8 cellular contexts compared by ENCODE assay signal in the genomic region with DNA sequence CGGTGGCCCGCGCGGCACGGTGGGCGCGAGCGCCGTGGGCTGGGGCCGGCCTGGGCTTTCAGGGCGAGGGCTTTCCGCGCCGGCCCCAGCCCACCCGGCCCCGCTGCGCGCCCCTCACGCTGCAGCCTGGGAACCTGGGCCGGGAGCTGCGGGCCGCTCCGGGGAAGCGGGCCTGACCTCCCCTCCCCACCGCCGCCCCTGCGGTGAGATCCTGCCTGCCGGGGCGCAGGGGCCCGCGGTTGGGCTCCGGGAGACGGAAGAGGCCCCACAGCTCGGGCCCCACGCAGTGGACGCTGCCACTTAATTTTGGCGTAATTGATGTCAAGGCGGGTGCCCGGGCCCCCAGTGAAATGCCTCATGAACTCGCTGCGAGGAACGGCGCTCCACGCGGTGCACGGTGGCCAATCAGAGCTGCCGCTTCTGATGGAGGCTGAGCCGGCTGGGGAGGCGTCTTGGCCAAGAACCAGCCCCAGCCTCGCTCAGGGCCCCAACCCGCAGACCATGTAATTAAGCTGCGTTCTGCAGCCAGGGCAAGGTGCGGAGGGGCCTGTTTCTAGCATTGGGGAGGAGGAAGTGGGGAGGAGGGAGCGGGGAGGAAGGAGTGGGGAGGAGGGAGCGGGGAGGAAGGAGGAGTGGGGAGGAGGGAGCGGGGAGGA.
DNase-seq lines count a peak whose midpoint lies in the region; ATAC-seq and TF ChIP-seq lines count a peak whose summit lies in the region.

No MANE protein-coding gene starts in this region.

- TF ChIP-seq EP300 in neural cell (conservative IDR thresholded peaks at IDR 0.05; ENCODE audit: poor library complexity, severe bottlenecking) = no peak

- 0% methylated on average over 5 of the region's 56 CpGs; no CpG with 5 or more reads in 1 of the 2 donors for WGBS in esophagus squamous epithelium, 2 donors

- H3K27me3 ChIP-seq in esophagus squamous epithelium (peaks cover 0 to 46% (median 0%) of the 10 kb centered on the region in 4 donors), neural cell (ENCODE audit: insufficient read depth, low read depth, low read length) (peaks cover 35% of the 10 kb centered on the region)

- H3K9me2 ChIP-seq in neural cell (ENCODE audit: insufficient read depth, low read length) = no peaks in the 10 kb centered on the region

- TF ChIP-seq CTCF in AG09309 (IDR thresholded peaks at IDR 0.05; ENCODE audit: control insufficient read depth, insufficient read depth, low read depth, low read length, missing control alignments) = no peak
- TF ChIP-seq CTCF in esophagus squamous epithelium (IDR thresholded peaks at IDR 0.05) = no peak
- no peak for TF ChIP-seq CTCF in neural cell (IDR thresholded peaks at IDR 0.05; ENCODE audit: poor library complexity, severe bottlenecking)

- no peak for DNase-seq in AG09309 (ENCODE audit: low read depth)
- DNase-seq in activated CD8-positive, alpha-beta memory T cell treated with anti-CD3 and anti-CD28 coated beads for 24 hours = peak; percentile 85
- no peak for DNase-seq in esophagus squamous epithelium (lab: John Stamatoyannopoulos, UW)
- DNase-seq in stimulated activated naive CD8-positive, alpha-beta T cell treated with anti-CD3 and anti-CD28 coated beads, Interleukin-15, Interleukin-2, amounts not matched to agents 100 U/mL and 50 U/mL, for 24 hours = peak; percentile 75
- DNase-seq in NCI-H1092 treated with DMSO at 0.1 percent for 48 hours (lab: John Stamatoyannopoulos, UW) = no peak
- no peak for DNase-seq in NCI-H748 (lab: John Stamatoyannopoulos, UW; ENCODE audit: unreplicated experiment)

- TF ChIP-seq RAD21 in neural cell (conservative IDR thresholded peaks at IDR 0.05) = no peak

- intact Hi-C loops in esophagus squamous epithelium (cut with DNase I) = no loop called here

- peaks cover 4 to 24% (median 7%) of the 10 kb centered on the region in 3 donors for H3K4me1 ChIP-seq in esophagus squamous epithelium

- H3F3A ChIP-seq in neural cell (ENCODE audit: insufficient read depth, low read length, poor library complexity, severe bottlenecking) = no peaks in the 10 kb centered on the region

- no peaks in the 10 kb centered on the region for H4K20me1 ChIP-seq in neural cell (ENCODE audit: insufficient read depth)

- H3K27ac ChIP-seq in esophagus squamous epithelium (peak overlapping the region in 3 of 4 donors; percentile 40 to 79 (median 75)), neural cell (ENCODE audit: low read length) (no peak overlapping the region)

- H3K9me3 ChIP-seq in esophagus squamous epithelium (no peaks in the 10 kb centered on the region), neural cell (ENCODE audit: low read length) (no peaks in the 10 kb centered on the region)

- no peaks in the 10 kb centered on the region for H3K79me2 ChIP-seq in neural cell (replicated peaks; ENCODE audit: insufficient read depth, low read length)

- peak; percentile 7 for ATAC-seq in HG03280 (IDR thresholded peaks at IDR 0.05; ENCODE audit: unreplicated experiment)
- peak; percentile 56 for ATAC-seq in stimulated activated naive CD8-positive, alpha-beta T cell treated with anti-CD3 and anti-CD28 coated beads, Interleukin-15, Interleukin-2, amounts not matched to agents 100 U/mL and 50 U/mL, for 24 hours

- peak overlapping the region; percentile 42 for H3K9ac ChIP-seq in neural cell (ENCODE audit: low read length)

- H2AFZ ChIP-seq in neural cell (ENCODE audit: low read depth, low read length) = no peak overlapping the region

- H3K36me3 ChIP-seq in esophagus squamous epithelium (no peaks in the 10 kb centered on the region), neural cell (ENCODE audit: insufficient read depth, low read length) (no peaks in the 10 kb centered on the region)

- H3K4me3 ChIP-seq in AG09309 (ENCODE audit: control insufficient read depth, low read depth, low read length) = peak overlapping the region; percentile 22
- H3K4me3 ChIP-seq in esophagus squamous epithelium = peak overlapping the region; percentile 46 to 75 (median 60)
- peak overlapping the region; percentile 59 for H3K4me3 ChIP-seq in neural cell (ENCODE audit: low read length)

- no peak overlapping the region for H3K4me2 ChIP-seq in neural cell (ENCODE audit: low read length)

- no peak for TF ChIP-seq POLR2A in esophagus squamous epithelium (IDR thresholded peaks at IDR 0.05)

TF ChIP-seq in neural cell, 6 proteins besides CTCF, POLR2A, EP300 and RAD21:
- TF ChIP-seq REST (IDR thresholded peaks at IDR 0.05; ENCODE audit: borderline replicate concordance) (no peak), POLR2AphosphoS5 (IDR thresholded peaks at IDR 0.05) (no peak)

Comparison
In these comparisons a context has a peak if more than half of its experiments do, and no peak if none do; other contexts are left out.
1. DNase-seq: peak in activated CD8-positive, alpha-beta memory T cell treated with anti-CD3 and anti-CD28 coated beads for 24 hours (single experiment) and stimulated activated naive CD8-positive, alpha-beta T cell treated with anti-CD3 and anti-CD28 coated beads, Interleukin-15, Interleukin-2, amounts not matched to agents 100 U/mL and 50 U/mL, for 24 hours (single experiment); none in AG09309 (single experiment), esophagus squamous epithelium (single experiment), NCI-H1092 treated with DMSO at 0.1 percent for 48 hours (single experiment) and NCI-H748 (single experiment).
2. Peak in every context shown above with its lines, with median percentiles within 50 percentile points of each other: H3K4me3 ChIP-seq.